Comparison of ENCODE assay signal across 31 cellular contexts in the genomic region with DNA sequence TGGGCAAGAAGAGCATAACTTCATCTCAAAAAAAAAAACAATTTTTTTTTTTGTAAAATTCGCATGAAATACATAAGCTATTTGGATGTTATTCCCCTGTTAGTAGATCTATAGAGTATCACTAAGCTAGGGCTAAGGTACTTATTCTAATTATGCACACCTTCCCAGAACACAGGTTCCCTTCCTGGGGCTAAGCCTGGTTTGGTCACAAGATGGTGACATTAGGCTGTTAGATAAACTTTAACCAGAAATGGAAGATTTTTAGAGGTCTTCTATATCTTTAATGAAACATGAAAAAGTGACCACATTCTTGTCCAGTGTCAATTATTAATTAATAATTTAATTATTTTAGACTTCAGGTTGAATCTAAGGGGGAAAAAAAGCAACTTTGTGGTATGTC.
A peak's percentile ranks its signal among the peaks of the same experiment; 100 is the strongest.
DNase-seq lines count a peak whose midpoint lies in the region; FAIRE-seq and TF ChIP-seq lines count a peak whose summit lies in the region.
"Had no signal": no experiment of that assay in that cellular context is flagged by ENCODE, and none has a peak within 500 bp of the region (broad histone marks: within the 10 kb centered on the region; RNA-seq: fewer than 3 reads in every experiment).

No MANE protein-coding gene starts in this region.

- no peaks in the 10 kb centered on the region for H3K4me1 ChIP-seq in H9 (ENCODE audit: insufficient read depth, low read length)
- no peaks in the 10 kb centered on the region for H3K4me1 ChIP-seq in H1 (replicated peaks in 1 of 4; ENCODE audit: control insufficient read depth in 3 of 4, insufficient read depth in 4 of 4, low read length in 3 of 4)
- H3K4me1 ChIP-seq in neural progenitor cell, result no peaks in the 10 kb centered on the region
- H3K4me1 ChIP-seq: SJSA1 had no signal

- H3K4me3 Mint-ChIP-seq in H9, result no peak overlapping the region
- no peak overlapping the region for H3K4me3 Mint-ChIP-seq in neural progenitor cell
- H3K4me3 Mint-ChIP-seq: CD4-positive, CD25-positive, alpha-beta regulatory T cell had no signal

- H3K9ac ChIP-seq in H9 (ENCODE audit: extremely low read depth, insufficient read length, low read length), result no peak overlapping the region
- no peak overlapping the region for H3K9ac ChIP-seq in H1 (replicated peaks in 1 of 4; ENCODE audit: extremely low read depth in 1 of 4, low read depth in 3 of 4, low read length in 3 of 4)
- no peak overlapping the region for H3K9ac ChIP-seq in neural progenitor cell

- CTCF ChIA-PET in H1 (lab: Charles Lee; ENCODE audit: partially characterized antibody), result interaction anchor here (0.6 to 1.6 kb wide), 8 partner anchors 10 to 1696 kb away, joined by 3 to 5 read pairs (median 3); no protein-coding TSS in a partner anchor

- H4K8ac ChIP-seq in H9 (replicated peaks; ENCODE audit: insufficient read length, low read depth, low read length) (no peak overlapping the region), H1 (ENCODE audit: extremely low read depth, insufficient read depth, low read length) (no peak overlapping the region)

- H3K36me3 ChIP-seq in H1 (ENCODE audit: control insufficient read depth in 2 of 4, insufficient read depth in 4 of 4, low read length in 3 of 4), result no peaks in the 10 kb centered on the region
- no peaks in the 10 kb centered on the region for H3K36me3 ChIP-seq in neural progenitor cell
- H3K36me3 ChIP-seq: SJSA1 had no signal

- H3K4me1 Mint-ChIP-seq in H9, result no peaks in the 10 kb centered on the region
- no peaks in the 10 kb centered on the region for H3K4me1 Mint-ChIP-seq in neural progenitor cell
- H3K4me1 Mint-ChIP-seq: CD4-positive, CD25-positive, alpha-beta regulatory T cell had no signal

- TF ChIP-seq RAD21 in H1 (IDR thresholded peaks at IDR 0.05 in 1 of 2, conservative IDR thresholded peaks at IDR 0.05 in 1 of 2; ENCODE audit: low read depth in 2 of 2, low read length in 2 of 2), result peak; percentile 54 to 58

- no peaks in the 10 kb centered on the region for H3F3A ChIP-seq in neural progenitor cell (ENCODE audit: low read depth)

- H3T11ph ChIP-seq in H9 (ENCODE audit: low read length), result no peak overlapping the region

- POLR2A ChIA-PET in H1 (lab: Charles Lee; ENCODE audit: partially characterized antibody), result no interaction called here

- H3K79me2 ChIP-seq in H9 (ENCODE audit: insufficient read depth, low read length) (no peaks in the 10 kb centered on the region), H1 (ENCODE audit: control insufficient read depth in 1 of 2, insufficient read depth in 2 of 2, low read length in 2 of 2) (no peaks in the 10 kb centered on the region), neural progenitor cell (ENCODE audit: low read depth) (no peaks in the 10 kb centered on the region)

- DNase-seq in DMS53 (lab: John Stamatoyannopoulos, UW) (peak; percentile 49), DMS53 treated with DMSO at 0.1 percent for 48 hours (lab: John Stamatoyannopoulos, UW; ENCODE audit: unreplicated experiment) (no peak), H9 (no peak), H1 (ENCODE audit: low read depth in 1 of 2, low spot score in 2 of 2) (no peak), neural progenitor cell (ENCODE audit: low spot score) (no peak), NCI-H2081 (lab: John Stamatoyannopoulos, UW) (no peak), NCI-H1694 treated with DMSO at 0.1 percent for 48 hours (lab: John Stamatoyannopoulos, UW) (no peak)
- DNase-seq in activated effector memory CD4-positive, alpha-beta T cell treated with anti-CD3 and anti-CD28 coated beads, Interleukin-2, amount 50 U/mL, for 16 hours, result no peak
- DNase-seq: 8988T; ACHN; CD4-positive, CD25-positive, alpha-beta regulatory T cell; DMS79 treated with DMSO at 0.1 percent for 48 hours; GF-D8; KG1; NCI-H1048; NCI-H1694; NCI-H2081 treated with DMSO at 0.1 percent for 48 hours; NCI-H2171 treated with DMSO at 0.1 percent for 48 hours; NCI-H345; NCI-H510A treated with DMSO at 0.1 percent for 48 hours; NCI-H748 treated with DMSO at 0.1 percent for 48 hours; NK-92 treated with Interleukin-12 subunit alpha and Interleukin-12 subunit beta, amount 100 ng/mL, for 24 hours; PC-9; Right ventricle myocardium superior; RPMI8226; T-helper 1 cell had no signal

- H4K5ac ChIP-seq in H9 (ENCODE audit: insufficient read length, low read depth, low read length) (no peak overlapping the region), H1 (ENCODE audit: insufficient read length, low read depth, low read length) (no peak overlapping the region)

- H4K20me1 ChIP-seq in H9 (ENCODE audit: control insufficient read depth, insufficient read depth, insufficient read length) (no peaks in the 10 kb centered on the region), H1 (replicated peaks in 1 of 2; ENCODE audit: control insufficient read depth in 1 of 2, insufficient read depth in 2 of 2, low read length in 2 of 2) (no peaks in the 10 kb centered on the region), neural progenitor cell (ENCODE audit: low read depth) (no peaks in the 10 kb centered on the region)

- H3K23me2 ChIP-seq in H9 (ENCODE audit: insufficient read length, low read depth, low read length, poor library complexity, severe bottlenecking), result no peaks in the 10 kb centered on the region
- H3K23me2 ChIP-seq in H1 (ENCODE audit: low read depth, low read length), result no peaks in the 10 kb centered on the region; the same call in 1 of the 2 replicates

- TF ChIP-seq POLR2A in H1 (IDR thresholded peaks at IDR 0.05; ENCODE audit: control extremely low read depth in 1 of 2, low read depth in 2 of 2, low read length in 2 of 2), result no peak

- H2BK5ac ChIP-seq in H9 (ENCODE audit: insufficient read length, low read length), result no peak overlapping the region
- no peak overlapping the region for H2BK5ac ChIP-seq in H1 (ENCODE audit: low read depth, low read length)

- H3K18ac ChIP-seq in H9 (ENCODE audit: insufficient read length, low read depth, low read length), result no peak overlapping the region
- no peak overlapping the region for H3K18ac ChIP-seq in H1 (ENCODE audit: extremely low read depth, low read length)

- H3K23ac ChIP-seq in H9 (ENCODE audit: insufficient read length, low read depth, low read length) (no peak overlapping the region), H1 (ENCODE audit: insufficient read length) (no peak overlapping the region)

- no peak overlapping the region for H2BK20ac ChIP-seq in H9 (ENCODE audit: low read depth, low read length, poor library complexity, severe bottlenecking)
- H2BK20ac ChIP-seq in H1 (ENCODE audit: low read length), result no peak overlapping the region

- H3K27ac ChIP-seq in H9 (ENCODE audit: insufficient read length, low read depth, low read length) (no peak overlapping the region), H1 (ENCODE audit: low read depth, low read length) (no peak overlapping the region), neural progenitor cell (no peak overlapping the region)
- H3K27ac ChIP-seq: PC-9, SJSA1 had no signal

- H3K4me3 ChIP-seq in H1 (ENCODE audit: extremely low read depth in 1 of 4, insufficient read depth in 2 of 4, low read depth in 3 of 4, low read length in 4 of 4) (no peak overlapping the region), neural progenitor cell (no peak overlapping the region)
- H3K4me3 ChIP-seq: PC-9, SJSA1 had no signal

- H3K56ac ChIP-seq in H9 (ENCODE audit: insufficient read length, low read depth, low read length) (no peak overlapping the region), H1 (replicated peaks; ENCODE audit: insufficient read length, low read depth, low read length) (no peak overlapping the region)

- H2BK120ac ChIP-seq in H9 (ENCODE audit: low read depth, low read length, poor library complexity, severe bottlenecking), result no peak overlapping the region
- H2BK120ac ChIP-seq in H1 (replicated peaks; ENCODE audit: low read depth, low read length), result no peak overlapping the region

- H3K27ac Mint-ChIP-seq in H9 (no peak overlapping the region), neural progenitor cell (no peak overlapping the region)
- H3K27ac Mint-ChIP-seq: CD4-positive, CD25-positive, alpha-beta regulatory T cell had no signal

- no peak overlapping the region for H2BK15ac ChIP-seq in H9 (ENCODE audit: low read depth, low read length)
- H2BK15ac ChIP-seq in H1 (ENCODE audit: low read length), result no peak overlapping the region

- H4K91ac ChIP-seq in H9 (ENCODE audit: insufficient read length, low read depth, low read length) (no peak overlapping the region), H1 (replicated peaks; ENCODE audit: insufficient read length, low read length) (no peak overlapping the region)

- H3K9me3 Mint-ChIP-seq in H9, result peaks cover 0 to 2% of the 10 kb centered on the region in 2 experiments; a peak in 1 of 5 replicates
- H3K9me3 Mint-ChIP-seq in neural progenitor cell, result no peaks in the 10 kb centered on the region

- H3K79me1 ChIP-seq in H9 (ENCODE audit: insufficient read depth, low read depth, low read length, poor library complexity, severe bottlenecking), result no peaks in the 10 kb centered on the region
- H3K79me1 ChIP-seq in H1 (ENCODE audit: low read depth, low read length), result no peaks in the 10 kb centered on the region

- H3K4ac ChIP-seq in H9 (ENCODE audit: low read depth, low read length) (no peak overlapping the region), H1 (replicated peaks; ENCODE audit: insufficient read length, low read depth, low read length) (no peak overlapping the region)

- no peak overlapping the region for H3K14ac ChIP-seq in H9 (ENCODE audit: insufficient read depth, low read length)
- H3K14ac ChIP-seq in H1 (ENCODE audit: insufficient read length), result no peak overlapping the region

- H3K27me3 ChIP-seq in H9 (ENCODE audit: insufficient read depth, low read length) (no peaks in the 10 kb centered on the region), H1 (replicated peaks in 1 of 4; ENCODE audit: control insufficient read depth in 3 of 4, extremely low read depth in 1 of 4, insufficient read depth in 3 of 4, low read length in 3 of 4) (no peaks in the 10 kb centered on the region), neural progenitor cell (no peaks in the 10 kb centered on the region)
- H3K27me3 ChIP-seq: SJSA1 had no signal

- no peak overlapping the region for H2AFZ ChIP-seq in H9 (ENCODE audit: low read length)
- no peak overlapping the region for H2AFZ ChIP-seq in H1 (ENCODE audit: low read length)
- H2AFZ ChIP-seq in neural progenitor cell (replicated peaks), result no peak overlapping the region
- H2AFZ ChIP-seq: PC-9 had no signal

- no peak for FAIRE-seq in H1 (lab: Jason Lieb, UNC)
- FAIRE-seq: D721Med, GM12891, GM19239, H54 had no signal

- no peak overlapping the region for H2BK12ac ChIP-seq in H9 (ENCODE audit: insufficient read length, low read depth, low read length)
- H2BK12ac ChIP-seq in H1 (ENCODE audit: low read depth, low read length), result no peak overlapping the region

- WGBS in H9 (ENCODE audit: extremely low coverage, insufficient read length, low lambda C conversion rate), result no CpG with 5 or more reads among the region's 1 CpG
- 79% methylated on average over 1 of the region's 1 CpG; no CpG with 5 or more reads in 1 of the 2 experiments for WGBS in H1 (ENCODE audit: extremely low coverage in 1 of 2, insufficient coverage in 1 of 2, insufficient read length in 1 of 2, insufficient replicate concordance in 2 of 2, low coverage in 1 of 2, low lambda C conversion rate in 2 of 2, missing lambda C conversion rate in 1 of 2), 2 experiments

- H3K9me3 ChIP-seq in H9 (ENCODE audit: control insufficient read depth, low read depth, low read length), result no peaks in the 10 kb centered on the region
- H3K9me3 ChIP-seq in H1 (ENCODE audit: insufficient read depth in 2 of 2, low read depth in 1 of 2, low read length in 1 of 2), result no peaks in the 10 kb centered on the region
- H3K9me3 ChIP-seq in neural progenitor cell (ENCODE audit: low read depth), result no peaks in the 10 kb centered on the region

- no peak overlapping the region for H3K4me2 ChIP-seq in H9 (ENCODE audit: insufficient read depth, insufficient read length, low read length)
- no peak overlapping the region for H3K4me2 ChIP-seq in H1 (ENCODE audit: insufficient read depth in 1 of 2, low read depth in 2 of 2, low read length in 2 of 2)
- H3K4me2 ChIP-seq in neural progenitor cell, result no peak overlapping the region
- H3K4me2 ChIP-seq: PC-9 had no signal

- H2AK5ac ChIP-seq in H9 (ENCODE audit: insufficient read length, low read length) (no peak overlapping the region), H1 (ENCODE audit: low read depth, low read length) (no peak overlapping the region)

- no peaks in the 10 kb centered on the region for H3K36me3 Mint-ChIP-seq in H9 (ENCODE audit: insufficient read depth in 1 of 3, low read depth in 3 of 3)
- H3K36me3 Mint-ChIP-seq in neural progenitor cell, result no peaks in the 10 kb centered on the region
- H3K36me3 Mint-ChIP-seq: CD4-positive, CD25-positive, alpha-beta regulatory T cell had no signal

- H3K27me3 Mint-ChIP-seq in H9 (ENCODE audit: low read depth), result no peaks in the 10 kb centered on the region
- H3K27me3 Mint-ChIP-seq in neural progenitor cell (ENCODE audit: insufficient read depth, low read depth), result peaks cover 2% of the 10 kb centered on the region
- H3K27me3 Mint-ChIP-seq: CD4-positive, CD25-positive, alpha-beta regulatory T cell had no signal

- TF ChIP-seq EP300 in H1 (IDR thresholded peaks at IDR 0.05; ENCODE audit: borderline replicate concordance in 1 of 2, low read depth in 2 of 2, low read length in 2 of 2), result no peak

- TF ChIP-seq CTCF in H9 (conservative IDR thresholded peaks at IDR 0.05), result peak; percentile 48; the same call in 2 of the 3 replicates
- peak in 1 of 3 experiments; percentile 25; a peak in 2 of 4 replicates for TF ChIP-seq CTCF in H1 (IDR thresholded peaks at IDR 0.05; ENCODE audit: control extremely low read depth in 1 of 3, insufficient read depth in 1 of 3, low read depth in 1 of 3, low read length in 3 of 3)
- peak; percentile 13 for TF ChIP-seq CTCF in neural progenitor cell (IDR thresholded peaks at IDR 0.05)
